Comparison of ENCODE assay signal across 10 cellular contexts in the genomic region with DNA sequence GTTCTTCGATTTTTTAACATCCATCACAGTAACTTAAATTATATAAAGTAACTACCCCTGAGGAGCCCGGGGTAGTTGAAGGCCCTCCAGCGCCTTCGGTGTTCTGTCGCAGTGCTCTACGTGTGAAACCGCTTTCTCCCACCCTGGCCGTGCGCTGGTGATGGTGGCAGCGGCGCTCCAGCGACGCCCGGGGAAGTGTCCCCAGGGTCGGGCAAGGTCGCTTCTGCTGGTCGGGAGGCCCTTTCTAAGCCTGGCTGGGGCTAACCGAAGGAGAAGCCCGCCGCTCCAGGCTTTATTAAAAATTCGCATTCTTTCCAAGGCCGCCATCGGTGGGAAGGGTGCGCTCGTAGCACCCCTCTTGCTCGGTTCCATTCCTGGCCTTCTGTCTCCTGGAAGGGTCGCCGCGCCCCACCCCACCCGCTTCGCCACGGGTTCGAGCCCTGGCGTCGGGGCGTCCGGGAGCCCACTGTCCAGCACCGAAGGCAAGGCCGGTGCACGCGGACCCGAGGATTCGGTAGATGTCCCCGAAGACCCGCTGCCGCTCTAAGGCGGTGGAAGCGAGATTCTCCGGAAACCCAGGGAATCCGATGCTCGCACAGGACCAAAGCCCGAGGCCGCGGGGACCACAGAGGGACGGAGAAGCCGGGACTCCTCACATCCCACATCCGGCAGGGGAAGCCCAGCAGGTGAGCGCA. TPM values are rescaled to one million over a fixed set of nuclear protein-coding genes. Genes with fewer than 3 reads are reported as not detected.
A peak's percentile ranks its signal among the peaks of the same experiment; 100 is the strongest.
DNase-seq lines count a peak whose midpoint lies in the region; ATAC-seq and TF ChIP-seq lines count a peak whose summit lies in the region.
"Had no signal": no experiment of that assay in that cellular context is flagged by ENCODE, and none has a peak within 500 bp of the region (broad histone marks: within the 10 kb centered on the region; RNA-seq: fewer than 3 reads in every experiment).

No MANE protein-coding gene starts in this region.

- no peaks in the 10 kb centered on the region for H3K9me3 Mint-ChIP-seq in nephron

- H3K4me3 Mint-ChIP-seq in nephron = peak overlapping the region; percentile 49 to 70 (median 65)

- H3K36me3 ChIP-seq in esophagus (ENCODE audit: control insufficient read depth in 2 of 2, insufficient read depth in 2 of 2, low read length in 1 of 2) (no peaks in the 10 kb centered on the region), WERI-Rb-1 (no peaks in the 10 kb centered on the region)

- peaks cover 75% of the 10 kb centered on the region for H3K27me3 Mint-ChIP-seq in nephron (ENCODE audit: low read depth)

- no peaks in the 10 kb centered on the region for H3K36me3 Mint-ChIP-seq in nephron (ENCODE audit: low read depth)

- peaks cover 9% of the 10 kb centered on the region for H3K4me1 Mint-ChIP-seq in nephron

- H3K27me3 ChIP-seq in esophagus (ENCODE audit: control insufficient read depth in 1 of 2, insufficient read depth in 2 of 2, low read length in 2 of 2) (no peaks in the 10 kb centered on the region), WERI-Rb-1 (ENCODE audit: insufficient read depth, low read depth, severe bottlenecking) (no peaks in the 10 kb centered on the region)

- no peaks in the 10 kb centered on the region for H3K9me3 ChIP-seq in esophagus (ENCODE audit: control insufficient read depth in 2 of 2, insufficient read depth in 1 of 2, low read depth in 1 of 2, low read length in 1 of 2)
- H3K9me3 ChIP-seq in WERI-Rb-1 (ENCODE audit: severe bottlenecking) = peaks cover 13% of the 10 kb centered on the region

- intact Hi-C loops in left colon (cut with DNase I, micrococcal nuclease) = no loop called here

- 39 to 42% methylated on average over 52 to 58 of the region's 58 CpGs for WGBS in esophagus, 2 donors

- TF ChIP-seq CTCF in nephron (IDR thresholded peaks at IDR 0.05; ENCODE audit: unreplicated experiment in 3 of 3) (no peak), omental fat pad (IDR thresholded peaks at IDR 0.05) (no peak), WERI-Rb-1 (IDR thresholded peaks at IDR 0.05; ENCODE audit: low read depth, low read length) (no peak)

- H3K4me1 ChIP-seq in esophagus (ENCODE audit: control insufficient read depth in 2 of 2, insufficient read depth in 2 of 2, low read length in 1 of 2) = peaks cover 4 to 8% of the 10 kb centered on the region in 2 donors

- H3K4me3 ChIP-seq in esophagus (ENCODE audit: low read depth in 1 of 2, low read length in 2 of 2) (peak overlapping the region; percentile 47 to 54), WERI-Rb-1 (ENCODE audit: low read depth, low read length) (no peak overlapping the region)

- no peak overlapping the region for H3K27ac ChIP-seq in esophagus (ENCODE audit: low read depth in 2 of 2, low read length in 1 of 2)
- no peak overlapping the region for H3K27ac ChIP-seq in WERI-Rb-1

- no peak for ATAC-seq in omental fat pad (ENCODE audit: low FRiP score)
- ATAC-seq in left colon = no peak

- H3K27ac Mint-ChIP-seq in nephron = no peak overlapping the region

- peak; percentile 27 for DNase-seq in stimulated activated CD4-positive, alpha-beta T cell treated with anti-CD3 and anti-CD28 coated beads, Interleukin-15, amount 100 ng/mL, for 24 hours
- DNase-seq in stimulated activated CD4-positive, alpha-beta T cell treated with anti-CD3 and anti-CD28 coated beads, Interleukin-1b, Interleukin-23, amount 100 ng/mL, for 48 hours = no peak
- no peak for DNase-seq in omental fat pad (ENCODE audit: low spot score)
- no peak for DNase-seq in WERI-Rb-1
- no peak for DNase-seq in NOMO-1 treated with dmso at 0.1 percent for 144 hours (lab: John Stamatoyannopoulos, UW; ENCODE audit: unreplicated experiment)
- DNase-seq in left colon = no peak
- DNase-seq: NCI-H2081 treated with DMSO at 0.1 percent for 48 hours, SIG-M5 had no signal

RNA-seq across cellular contexts. Expression of gene RIPPLY3, which starts 0.8 kb away (rescaled TPM):
- polyA plus RNA-seq in esophagus = 1 to 10 TPM in 1 of 2 donors, under 1 TPM in 1; 0.49 to 1.0 TPM
- total RNA-seq in omental fat pad (not detected), left colon (under 1 TPM in 1 of 2 donors, not detected in 1; 0.11 TPM)

RNA-seq across cellular contexts. Expression of gene HLCS, which starts 39.2 kb away (rescaled TPM):
- 1 to 10 TPM; 3.9 to 4.8 TPM for polyA plus RNA-seq in esophagus
- total RNA-seq in omental fat pad (10 to 100 TPM; 14.3 to 19.3 (median 17.6) TPM), left colon (10 to 100 TPM; 14.1 to 18.8 TPM)
